ENCODE assay signal across 8 cellular contexts in the genomic region with DNA sequence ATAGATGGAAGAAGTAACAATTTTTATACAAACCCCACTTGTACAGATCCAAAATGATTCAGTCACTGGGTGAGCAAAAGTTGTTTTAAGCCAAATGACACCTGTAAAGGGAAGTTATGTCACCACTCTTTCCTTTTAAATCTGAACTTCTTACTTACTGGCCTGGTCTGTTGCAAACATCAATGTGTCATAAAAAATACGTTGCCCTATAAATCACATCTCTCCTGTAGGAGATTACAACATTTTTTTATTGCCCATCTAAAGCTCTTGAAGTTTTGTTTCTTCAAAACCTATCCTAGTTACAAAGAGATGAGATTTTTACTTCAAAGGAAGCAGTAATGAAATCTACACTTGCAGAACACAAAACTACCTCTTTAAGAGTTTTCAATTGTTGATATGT.
"Had no signal": no experiment of that assay in that cellular context is flagged by ENCODE, and none has a peak within 500 bp of the region (broad histone marks: within the 10 kb centered on the region; RNA-seq: fewer than 3 reads in every experiment).

No MANE protein-coding gene starts in this region.

- FAIRE-seq: H1, H54, HepG2 had no signal

- H3K4me3 ChIP-seq: GM23338 had no signal

- DNase-seq: H9, HCEC 1CT, HFFc6 had no signal

- ATAC-seq: GM23338, HepG2 had no signal

- H3K27ac ChIP-seq: HL-60 had no signal
